8 cellular contexts compared by ENCODE assay signal in the genomic region with DNA sequence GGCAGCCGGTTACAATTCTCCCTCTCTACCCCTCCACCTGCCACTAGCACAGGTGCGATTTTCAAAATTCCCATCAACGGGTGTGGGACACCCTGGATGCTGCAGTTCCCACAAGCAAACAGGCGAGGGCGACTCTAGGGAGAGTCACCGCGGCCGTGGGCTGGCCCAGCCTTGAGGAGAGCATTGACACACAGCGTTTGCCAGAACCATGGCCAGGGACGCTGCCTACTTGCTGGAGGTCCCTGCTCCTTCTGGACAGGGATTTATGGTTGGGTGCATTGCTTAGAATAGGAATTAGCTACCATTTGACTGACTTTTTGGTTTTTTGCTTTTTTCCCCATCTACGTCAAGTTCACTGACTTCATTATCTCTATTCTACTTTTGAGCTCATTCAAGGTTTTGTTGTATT. TPM values are rescaled to one million over a fixed set of nuclear protein-coding genes. Genes with fewer than 3 reads are reported as not detected.
DNase-seq lines count a peak whose midpoint lies in the region; ATAC-seq and TF ChIP-seq lines count a peak whose summit lies in the region.

No MANE protein-coding gene starts in this region.

- no peaks in the 10 kb centered on the region for H3K4me1 Mint-ChIP-seq in activated CD4-positive, alpha-beta T cell treated with anti-CD3 and anti-CD28 coated beads for 36 hours

- intact Hi-C loops in activated CD4-positive, alpha-beta T cell treated with anti-CD3 and anti-CD28 coated beads for 36 hours (cut with DNase I, micrococcal nuclease): loop anchor here (1.0 kb wide), 1 partner anchor 44 kb away; no protein-coding TSS in a partner anchor

- ATAC-seq in activated CD4-positive, alpha-beta T cell treated with anti-CD3 and anti-CD28 coated beads for 36 hours: peak; percentile 86

- peaks cover 7% of the 10 kb centered on the region for H3K27me3 Mint-ChIP-seq in activated CD4-positive, alpha-beta T cell treated with anti-CD3 and anti-CD28 coated beads for 36 hours

- no peak overlapping the region for H3K27ac ChIP-seq in coronary artery

- no peaks in the 10 kb centered on the region for H3K36me3 Mint-ChIP-seq in activated CD4-positive, alpha-beta T cell treated with anti-CD3 and anti-CD28 coated beads for 36 hours (ENCODE audit: low read depth)

- POLR2A ChIA-PET in activated CD4-positive, alpha-beta T cell treated with anti-CD3 and anti-CD28 coated beads for 36 hours (lab: Charles Lee): no interaction called here

- H3K9me3 Mint-ChIP-seq in activated CD4-positive, alpha-beta T cell treated with anti-CD3 and anti-CD28 coated beads for 36 hours (ENCODE audit: low read depth): no peaks in the 10 kb centered on the region

- no peak overlapping the region for H3K4me3 Mint-ChIP-seq in activated CD4-positive, alpha-beta T cell treated with anti-CD3 and anti-CD28 coated beads for 36 hours

- CTCF ChIA-PET in activated CD4-positive, alpha-beta T cell treated with anti-CD3 and anti-CD28 coated beads for 36 hours (lab: Charles Lee): interaction anchor here (0.6 to 2.1 kb wide), 6 partner anchors 16 to 534 kb away, joined by 3 to 15 read pairs (median 4); no protein-coding TSS in a partner anchor

- peak; percentile 28 for DNase-seq in NK-92 treated with Interleukin-12 subunit alpha and Interleukin-12 subunit beta, amount 100 ng/mL, for 24 hours (lab: John Stamatoyannopoulos, UW)
- no peak for DNase-seq in NK-92 (lab: John Stamatoyannopoulos, UW; ENCODE audit: unreplicated experiment)
- peak; percentile 19 for DNase-seq in NCI-H187 treated with DMSO at 0.1 percent for 48 hours (lab: John Stamatoyannopoulos, UW)
- DNase-seq in activated CD4-positive, alpha-beta T cell treated with anti-CD3 and anti-CD28 coated beads for 36 hours: peak; percentile 79
- no peak for DNase-seq in coronary artery (ENCODE audit: low spot score)
- peak; percentile 49 for DNase-seq in medulla oblongata (ENCODE audit: extremely low spot score)
- peak; percentile 79 for DNase-seq in stimulated activated CD8-positive, alpha-beta memory T cell treated with anti-CD3 and anti-CD28 coated beads, Interleukin-4, amount 100 ng/mL, for 48 hours
- no peak for DNase-seq in DMS79 treated with DMSO at 0.1 percent for 48 hours (lab: John Stamatoyannopoulos, UW)

- no peak overlapping the region for H3K27ac Mint-ChIP-seq in activated CD4-positive, alpha-beta T cell treated with anti-CD3 and anti-CD28 coated beads for 36 hours

- TF ChIP-seq CTCF in coronary artery (IDR thresholded peaks at IDR 0.05): peak; percentile 58

- no peak overlapping the region for H3K4me3 ChIP-seq in coronary artery

RNA-seq across cellular contexts. Expression of gene CLDN4, which starts 19.0 kb away (rescaled TPM):
- under 1 TPM; 0.12 to 0.16 TPM for total RNA-seq in activated CD4-positive, alpha-beta T cell treated with anti-CD3 and anti-CD28 coated beads for 36 hours

RNA-seq across cellular contexts. Expression of gene METTL27, which starts 30.6 kb away (rescaled TPM):
- total RNA-seq in activated CD4-positive, alpha-beta T cell treated with anti-CD3 and anti-CD28 coated beads for 36 hours: 1 to 10 TPM; 2.1 to 2.2 TPM

RNA-seq across cellular contexts. Expression of gene CLDN3, which starts 41.7 kb away (rescaled TPM):
- total RNA-seq in activated CD4-positive, alpha-beta T cell treated with anti-CD3 and anti-CD28 coated beads for 36 hours: not detected

RNA-seq across cellular contexts. Expression of gene TMEM270, which starts 49.2 kb away (rescaled TPM):
- total RNA-seq in activated CD4-positive, alpha-beta T cell treated with anti-CD3 and anti-CD28 coated beads for 36 hours: not detected

Comparison
In these comparisons a context has a peak if more than half of its experiments do, and no peak if none do; other contexts are left out.
1. DNase-seq: peak in NK-92 treated with Interleukin-12 subunit alpha and Interleukin-12 subunit beta, amount 100 ng/mL, for 24 hours (single experiment), NCI-H187 treated with DMSO at 0.1 percent for 48 hours (single experiment), activated CD4-positive, alpha-beta T cell treated with anti-CD3 and anti-CD28 coated beads for 36 hours (single experiment), medulla oblongata (single experiment) and stimulated activated CD8-positive, alpha-beta memory T cell treated with anti-CD3 and anti-CD28 coated beads, Interleukin-4, amount 100 ng/mL, for 48 hours (single experiment); none in NK-92 (single experiment), coronary artery (single experiment) and DMS79 treated with DMSO at 0.1 percent for 48 hours (single experiment).